33 cellular contexts compared by ENCODE assay signal in the genomic region with DNA sequence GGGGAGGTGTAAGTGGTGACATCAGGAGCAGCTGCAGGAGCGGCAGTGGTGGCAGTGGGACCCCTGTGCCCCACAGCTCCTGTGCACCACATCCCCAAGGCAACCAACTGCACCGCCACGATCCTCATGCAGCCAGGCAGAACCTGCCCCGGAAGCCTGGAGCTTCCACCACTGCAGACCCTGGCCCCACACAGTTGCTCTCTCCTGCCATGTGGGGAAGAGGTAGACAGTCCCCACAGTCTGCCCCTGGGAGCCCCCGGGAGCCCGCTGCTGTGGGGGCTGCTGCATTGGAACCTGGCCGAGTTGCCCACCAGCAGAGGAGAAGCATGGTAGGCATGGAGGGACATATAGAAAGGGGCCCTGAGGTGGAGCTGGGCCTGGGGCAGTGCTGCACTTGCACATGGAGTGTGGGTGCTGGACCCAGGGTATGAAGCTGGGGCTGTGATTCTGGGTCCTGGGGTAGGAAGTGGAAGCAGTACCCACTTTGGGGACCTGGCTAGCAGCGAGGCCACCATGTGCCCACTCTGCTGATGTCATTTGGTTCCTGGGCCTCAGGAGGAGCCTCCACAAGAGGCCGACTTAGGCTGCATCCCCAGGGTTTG.
"Had no signal": no experiment of that assay in that cellular context is flagged by ENCODE, and none has a peak within 500 bp of the region (broad histone marks: within the 10 kb centered on the region; RNA-seq: fewer than 3 reads in every experiment).

No MANE protein-coding gene starts in this region.

- H3K27me3 ChIP-seq: ascending aorta, breast epithelium, cardiac muscle cell, dorsolateral prefrontal cortex had no signal

- H3K36me3 Mint-ChIP-seq: activated CD4-positive, alpha-beta memory T cell treated with anti-CD3 and anti-CD28 coated beads for 36 hours; activated CD8-positive, alpha-beta memory T cell treated with anti-CD3 and anti-CD28 coated beads, Interleukin-2, amount 10 ng/mL, durations not matched to agents 7 days and 5 days; activated naive CD4-positive, alpha-beta T cell treated with anti-CD3 and anti-CD28 coated beads, Interleukin-2, amount 10 ng/mL, durations not matched to agents 7 days and 5 days; activated naive CD4-positive, alpha-beta T cell treated with anti-CD3 and anti-CD28 coated beads, Interleukin-2, amount 50 U/mL, for 72 hours; activated naive CD8-positive, alpha-beta T cell treated with anti-CD3 and anti-CD28 coated beads, Interleukin-2, amount 10 ng/mL, durations not matched to agents 7 days and 5 days; brain had no signal

- H3K27ac Mint-ChIP-seq: activated B cell treated with CpG ODN at 0.5 μM for 24 hours; activated CD4-positive, alpha-beta memory T cell treated with anti-CD3 and anti-CD28 coated beads for 36 hours; activated CD4-positive, alpha-beta T cell treated with anti-CD3 and anti-CD28 coated beads for 36 hours; activated CD4-positive, alpha-beta T cell treated with anti-CD3 and anti-CD28 coated beads, Interleukin-2, amount 10 ng/mL, durations not matched to agents 24 days and 14 days; activated CD8-positive, alpha-beta memory T cell treated with anti-CD3 and anti-CD28 coated beads, Interleukin-2, amount 10 ng/mL, durations not matched to agents 7 days and 5 days; activated CD8-positive, alpha-beta T cell treated with anti-CD3 and anti-CD28 coated beads, Interleukin-2, amount 10 ng/mL, durations not matched to agents 7 days and 5 days; activated naive CD4-positive, alpha-beta T cell treated with anti-CD3 and anti-CD28 coated beads, Interleukin-2, amount 10 ng/mL, durations not matched to agents 7 days and 5 days; activated naive CD4-positive, alpha-beta T cell treated with anti-CD3 and anti-CD28 coated beads, Interleukin-2, amount 50 U/mL, for 72 hours; activated naive CD8-positive, alpha-beta T cell treated with anti-CD3 and anti-CD28 coated beads, Interleukin-2, amount 10 ng/mL, durations not matched to agents 7 days and 5 days; activated T-cell treated with anti-CD3 and anti-CD28 coated beads, Interleukin-2, amount 50 U/mL, for 72 hours; brain; dendritic cell treated with granulocyte-macrophage colony-stimulating factor and Interleukin-4, amounts not matched to agents 40 ng/mL and 50 ng/mL, for 4 days; endodermal cell; T-helper 17 cell; T-helper 2 cell treated with Interferon-gamma antibody and Interleukin-4, amounts not matched to agents 5 μg/mL and 100 μg/mL, for 36 hours had no signal

- H3K9me3 ChIP-seq: ascending aorta, breast epithelium had no signal

- H3K9me3 Mint-ChIP-seq: activated CD4-positive, alpha-beta T cell treated with anti-CD3 and anti-CD28 coated beads, Interleukin-2, amount 10 ng/mL, durations not matched to agents 24 days and 14 days; activated naive CD8-positive, alpha-beta T cell treated with anti-CD3 and anti-CD28 coated beads, Interleukin-2, amount 10 ng/mL, durations not matched to agents 7 days and 5 days; activated T-cell treated with anti-CD3 and anti-CD28 coated beads, Interleukin-2, amount 50 U/mL, for 72 hours; brain; endodermal cell had no signal

- H3K4me1 ChIP-seq: ascending aorta, breast epithelium had no signal

- ATAC-seq: activated CD4-positive, alpha-beta T cell treated with anti-CD3 and anti-CD28 coated beads for 36 hours; activated CD4-positive, CD25-positive, alpha-beta regulatory T cell treated with anti-CD3 and anti-CD28 coated beads, Interleukin-2, amount 50 U/mL, for 24 hours; activated CD8-positive, alpha-beta memory T cell treated with anti-CD3 and anti-CD28 coated beads, Interleukin-2, amount 10 ng/mL, durations not matched to agents 7 days and 5 days; activated CD8-positive, alpha-beta T cell treated with anti-CD3 and anti-CD28 coated beads, Interleukin-2, amount 10 ng/mL, durations not matched to agents 7 days and 5 days; activated naive CD4-positive, alpha-beta T cell treated with anti-CD3 and anti-CD28 coated beads, Interleukin-2, amount 50 U/mL, for 72 hours; activated T-cell treated with anti-CD3 and anti-CD28 coated beads, Interleukin-2, amount 50 U/mL, for 72 hours; esophagus mucosa; T-helper 17 cell had no signal

- H3K36me3 ChIP-seq: ascending aorta, breast epithelium, cardiac muscle cell, WERI-Rb-1 had no signal

- H3K4me3 ChIP-seq: ascending aorta, breast epithelium, cardiac muscle cell, coronary artery, dorsolateral prefrontal cortex had no signal

- DNase-seq: activated B cell treated with CpG ODN at 0.5 μM for 24 hours; activated CD4-positive, alpha-beta memory T cell treated with anti-CD3 and anti-CD28 coated beads for 36 hours; activated CD4-positive, alpha-beta T cell treated with anti-CD3 and anti-CD28 coated beads for 36 hours; activated CD4-positive, alpha-beta T cell treated with anti-CD3 and anti-CD28 coated beads, Interleukin-2, amount 10 ng/mL, durations not matched to agents 24 days and 14 days; activated CD8-positive, alpha-beta memory T cell treated with anti-CD3 and anti-CD28 coated beads, Interleukin-2, amount 10 ng/mL, durations not matched to agents 7 days and 5 days; activated CD8-positive, alpha-beta memory T cell treated with anti-CD3 and anti-CD28 coated beads, Interleukin-2, amount 50 U/mL, for 4 hours; activated CD8-positive, alpha-beta T cell treated with anti-CD3 and anti-CD28 coated beads, Interleukin-2, amount 10 ng/mL, durations not matched to agents 7 days and 5 days; activated gamma-delta T cell; activated naive CD4-positive, alpha-beta T cell; activated naive CD4-positive, alpha-beta T cell treated with anti-CD3 and anti-CD28 coated beads, Interleukin-2, amount 10 ng/mL, durations not matched to agents 7 days and 5 days; activated naive CD8-positive, alpha-beta T cell treated with anti-CD3 and anti-CD28 coated beads, Interleukin-2, amount 10 ng/mL, durations not matched to agents 7 days and 5 days; activated T-cell treated with anti-CD3 and anti-CD28 coated beads, Interleukin-2, amount 50 U/mL, for 1 hour; activated T-cell treated with anti-CD3 and anti-CD28 coated beads, Interleukin-2, amount 50 U/mL, for 72 hours; central memory CD4-positive, alpha-beta T cell; cerebellar nuclear complex; dorsolateral prefrontal cortex; effector memory CD4-positive, alpha-beta T cell; endodermal cell; foreskin fibroblast; T-helper 1 cell; T-helper 17 cell; T1000; WERI-Rb-1 had no signal

- H3K4me3 Mint-ChIP-seq: activated B cell treated with CpG ODN at 0.5 μM for 24 hours; activated CD4-positive, alpha-beta memory T cell treated with anti-CD3 and anti-CD28 coated beads for 36 hours; activated CD4-positive, alpha-beta T cell treated with anti-CD3 and anti-CD28 coated beads for 36 hours; activated CD4-positive, alpha-beta T cell treated with anti-CD3 and anti-CD28 coated beads, Interleukin-2, amount 10 ng/mL, durations not matched to agents 24 days and 14 days; activated CD8-positive, alpha-beta memory T cell treated with anti-CD3 and anti-CD28 coated beads, Interleukin-2, amount 10 ng/mL, durations not matched to agents 7 days and 5 days; activated CD8-positive, alpha-beta T cell treated with anti-CD3 and anti-CD28 coated beads, Interleukin-2, amount 10 ng/mL, durations not matched to agents 7 days and 5 days; activated naive CD4-positive, alpha-beta T cell treated with anti-CD3 and anti-CD28 coated beads, Interleukin-2, amount 10 ng/mL, durations not matched to agents 7 days and 5 days; activated naive CD8-positive, alpha-beta T cell treated with anti-CD3 and anti-CD28 coated beads, Interleukin-2, amount 10 ng/mL, durations not matched to agents 7 days and 5 days; activated T-cell treated with anti-CD3 and anti-CD28 coated beads, Interleukin-2, amount 50 U/mL, for 72 hours; brain; dendritic cell treated with granulocyte-macrophage colony-stimulating factor and Interleukin-4, amounts not matched to agents 40 ng/mL and 50 ng/mL, for 4 days; endodermal cell; T-helper 17 cell; T-helper 2 cell treated with Interferon-gamma antibody and Interleukin-4, amounts not matched to agents 5 μg/mL and 100 μg/mL, for 36 hours had no signal

- H3K4me1 Mint-ChIP-seq: activated B cell treated with CpG ODN at 0.5 μM for 24 hours; activated CD4-positive, alpha-beta T cell treated with anti-CD3 and anti-CD28 coated beads for 36 hours; activated CD4-positive, alpha-beta T cell treated with anti-CD3 and anti-CD28 coated beads, Interleukin-2, amount 10 ng/mL, durations not matched to agents 24 days and 14 days; activated CD8-positive, alpha-beta memory T cell treated with anti-CD3 and anti-CD28 coated beads, Interleukin-2, amount 10 ng/mL, durations not matched to agents 7 days and 5 days; activated naive CD4-positive, alpha-beta T cell treated with anti-CD3 and anti-CD28 coated beads, Interleukin-2, amount 10 ng/mL, durations not matched to agents 7 days and 5 days; activated naive CD8-positive, alpha-beta T cell treated with anti-CD3 and anti-CD28 coated beads, Interleukin-2, amount 10 ng/mL, durations not matched to agents 7 days and 5 days; brain; endodermal cell; T-helper 17 cell had no signal

- H3K27me3 Mint-ChIP-seq: activated B cell treated with CpG ODN at 0.5 μM for 24 hours; activated CD4-positive, alpha-beta memory T cell treated with anti-CD3 and anti-CD28 coated beads for 36 hours; activated CD4-positive, alpha-beta T cell treated with anti-CD3 and anti-CD28 coated beads for 36 hours; activated CD4-positive, alpha-beta T cell treated with anti-CD3 and anti-CD28 coated beads, Interleukin-2, amount 10 ng/mL, durations not matched to agents 24 days and 14 days; activated CD8-positive, alpha-beta memory T cell treated with anti-CD3 and anti-CD28 coated beads, Interleukin-2, amount 10 ng/mL, durations not matched to agents 7 days and 5 days; activated naive CD4-positive, alpha-beta T cell treated with anti-CD3 and anti-CD28 coated beads, Interleukin-2, amount 10 ng/mL, durations not matched to agents 7 days and 5 days; activated naive CD8-positive, alpha-beta T cell treated with anti-CD3 and anti-CD28 coated beads, Interleukin-2, amount 10 ng/mL, durations not matched to agents 7 days and 5 days; brain; dendritic cell treated with granulocyte-macrophage colony-stimulating factor and Interleukin-4, amounts not matched to agents 40 ng/mL and 50 ng/mL, for 4 days; T-helper 17 cell had no signal

- H3K27ac ChIP-seq: ascending aorta, breast epithelium, cardiac muscle cell, coronary artery, dorsolateral prefrontal cortex, WERI-Rb-1 had no signal
